Comparison of ENCODE assay signal across 12 cellular contexts in genomic region chr1:221824025-221824424, GRCh38.
DNase-seq lines count a peak whose midpoint lies in the region; ATAC-seq, FAIRE-seq and TF ChIP-seq lines count a peak whose summit lies in the region.
"Had no signal": no experiment of that assay in that cellular context is flagged by ENCODE, and none has a peak within 500 bp of the region (broad histone marks: within the 10 kb centered on the region; RNA-seq: fewer than 3 reads in every experiment).

No MANE protein-coding gene starts in this region.

- no peak overlapping the region for H3K27ac ChIP-seq in H9 (ENCODE audit: insufficient read length, low read depth, low read length)
- H3K27ac ChIP-seq: KMS-11, left ventricle myocardium inferior, WERI-Rb-1 had no signal

- no peak overlapping the region for H2BK20ac ChIP-seq in H9 (ENCODE audit: low read depth, low read length, poor library complexity, severe bottlenecking)

- peak; percentile 78 for DNase-seq in EH (ENCODE audit: low read depth)
- DNase-seq in HK-2 (ENCODE audit: unreplicated experiment) = peak; percentile 67
- peak; percentile 80 for DNase-seq in epithelial cell of proximal tubule (ENCODE audit: low read depth)
- no peak for DNase-seq in HTR-8/SVneo (ENCODE audit: insufficient read length, low spot score)
- no peak for DNase-seq in left lobe of liver (ENCODE audit: low spot score)
- DNase-seq in endothelial cell (ENCODE audit: low spot score) = no peak
- no peak for DNase-seq in H9
- DNase-seq: left ventricle myocardium inferior, WERI-Rb-1 had no signal

- H4K20me1 ChIP-seq in H9 (ENCODE audit: control insufficient read depth, insufficient read depth, insufficient read length) = no peaks in the 10 kb centered on the region

- H2AFZ ChIP-seq in H9 (ENCODE audit: low read length) = no peak overlapping the region

- H3K4me3 ChIP-seq in epithelial cell of proximal tubule (ENCODE audit: low read depth, low read length) = no peak overlapping the region
- H3K4me3 ChIP-seq: left ventricle myocardium inferior had no signal

- H3K9me3 ChIP-seq in H9 (ENCODE audit: control insufficient read depth, low read depth, low read length) = no peaks in the 10 kb centered on the region

- H3K4me3 Mint-ChIP-seq in endothelial cell (ENCODE audit: unreplicated experiment) (no peak overlapping the region), H9 (no peak overlapping the region)

- FAIRE-seq in HTR-8/SVneo (lab: Jason Lieb, UNC) = no peak
- FAIRE-seq: colon had no signal

- no peak overlapping the region for H2BK15ac ChIP-seq in H9 (ENCODE audit: low read depth, low read length)

- H2BK5ac ChIP-seq in H9 (ENCODE audit: insufficient read length, low read length) = no peak overlapping the region

- no peak overlapping the region for H3K14ac ChIP-seq in H9 (ENCODE audit: insufficient read depth, low read length)

- TF ChIP-seq CTCF in epithelial cell of proximal tubule (conservative IDR thresholded peaks at IDR 0.05; ENCODE audit: low read depth, low read length) (no peak), endothelial cell (IDR thresholded peaks at IDR 0.05; ENCODE audit: unreplicated experiment) (no peak), H9 (conservative IDR thresholded peaks at IDR 0.05) (no peak)

- H2AK5ac ChIP-seq in H9 (ENCODE audit: insufficient read length, low read length) = no peak overlapping the region

- H3K79me2 ChIP-seq in H9 (ENCODE audit: insufficient read depth, low read length) = no peaks in the 10 kb centered on the region

- H4K5ac ChIP-seq in H9 (ENCODE audit: insufficient read length, low read depth, low read length) = no peak overlapping the region

- no peaks in the 10 kb centered on the region for H3K27me3 ChIP-seq in H9 (ENCODE audit: insufficient read depth, low read length)

- no peaks in the 10 kb centered on the region for H3K79me1 ChIP-seq in H9 (ENCODE audit: insufficient read depth, low read depth, low read length, poor library complexity, severe bottlenecking)

- no peaks in the 10 kb centered on the region for H3K9me3 Mint-ChIP-seq in endothelial cell (ENCODE audit: unreplicated experiment)
- peaks cover 2 to 10% of the 10 kb centered on the region in 2 experiments; a peak in 4 of 5 replicates for H3K9me3 Mint-ChIP-seq in H9

- no peak overlapping the region for H4K91ac ChIP-seq in H9 (ENCODE audit: insufficient read length, low read depth, low read length)

- H3K27me3 Mint-ChIP-seq in endothelial cell (ENCODE audit: unreplicated experiment) (peaks cover 3% of the 10 kb centered on the region), H9 (ENCODE audit: low read depth) (peaks cover 6% of the 10 kb centered on the region; the same call in 1 of the 2 replicates)

- H3K36me3 Mint-ChIP-seq in endothelial cell (ENCODE audit: low read depth, unreplicated experiment) (no peaks in the 10 kb centered on the region), H9 (ENCODE audit: insufficient read depth in 1 of 3, low read depth in 3 of 3) (peaks cover 0 to 12% (median 2%) of the 10 kb centered on the region in 3 experiments; a peak in 3 of 7 replicates)

- H3K23ac ChIP-seq in H9 (ENCODE audit: insufficient read length, low read depth, low read length) = no peak overlapping the region

- no peak overlapping the region for H2BK120ac ChIP-seq in H9 (ENCODE audit: low read depth, low read length, poor library complexity, severe bottlenecking)

- H3K4me2 ChIP-seq in H9 (ENCODE audit: insufficient read depth, insufficient read length, low read length) = no peak overlapping the region
- H3K4me2 ChIP-seq: KMS-11 had no signal

- H3K23me2 ChIP-seq in H9 (ENCODE audit: insufficient read length, low read depth, low read length, poor library complexity, severe bottlenecking) = no peaks in the 10 kb centered on the region

- no peak overlapping the region for H3K56ac ChIP-seq in H9 (ENCODE audit: insufficient read length, low read depth, low read length)

- H3T11ph ChIP-seq in H9 (ENCODE audit: low read length) = no peak overlapping the region

- H3K4me1 Mint-ChIP-seq in endothelial cell (ENCODE audit: unreplicated experiment) (peaks cover 33% of the 10 kb centered on the region), H9 (peaks cover 21 to 23% of the 10 kb centered on the region in 2 experiments)

- ATAC-seq in GM19463 (IDR thresholded peaks at IDR 0.05; ENCODE audit: unreplicated experiment) (peak; percentile 65), left lobe of liver (no peak)

- no peak overlapping the region for H2BK12ac ChIP-seq in H9 (ENCODE audit: insufficient read length, low read depth, low read length)

- H3K27ac Mint-ChIP-seq in endothelial cell (ENCODE audit: unreplicated experiment) (no peak overlapping the region), H9 (no peak overlapping the region)

- no peak overlapping the region for H3K9ac ChIP-seq in H9 (ENCODE audit: extremely low read depth, insufficient read length, low read length)
- H3K9ac ChIP-seq: KMS-11 had no signal

- WGBS in H9 (ENCODE audit: extremely low coverage, insufficient read length, low lambda C conversion rate) = no CpG with 5 or more reads among the region's 2 CpGs

- no peaks in the 10 kb centered on the region; the same call in 1 of the 2 replicates for H3K4me1 ChIP-seq in H9 (ENCODE audit: insufficient read depth, low read length)

- H3K4ac ChIP-seq in H9 (ENCODE audit: low read depth, low read length) = no peak overlapping the region

- H4K8ac ChIP-seq in H9 (replicated peaks; ENCODE audit: insufficient read length, low read depth, low read length) = no peak overlapping the region

- no peak overlapping the region for H3K18ac ChIP-seq in H9 (ENCODE audit: insufficient read length, low read depth, low read length)

Comparison
In these comparisons a context has a peak if more than half of its experiments do, and no peak if none do; other contexts are left out.
1. DNase-seq: peak in EH (single experiment), HK-2 (single experiment) and epithelial cell of proximal tubule (single experiment); none in HTR-8/SVneo (single experiment), left lobe of liver (single experiment), endothelial cell (single experiment) and H9 (single experiment).